1 cellular context compared by ENCODE assay signal in the genomic region with DNA sequence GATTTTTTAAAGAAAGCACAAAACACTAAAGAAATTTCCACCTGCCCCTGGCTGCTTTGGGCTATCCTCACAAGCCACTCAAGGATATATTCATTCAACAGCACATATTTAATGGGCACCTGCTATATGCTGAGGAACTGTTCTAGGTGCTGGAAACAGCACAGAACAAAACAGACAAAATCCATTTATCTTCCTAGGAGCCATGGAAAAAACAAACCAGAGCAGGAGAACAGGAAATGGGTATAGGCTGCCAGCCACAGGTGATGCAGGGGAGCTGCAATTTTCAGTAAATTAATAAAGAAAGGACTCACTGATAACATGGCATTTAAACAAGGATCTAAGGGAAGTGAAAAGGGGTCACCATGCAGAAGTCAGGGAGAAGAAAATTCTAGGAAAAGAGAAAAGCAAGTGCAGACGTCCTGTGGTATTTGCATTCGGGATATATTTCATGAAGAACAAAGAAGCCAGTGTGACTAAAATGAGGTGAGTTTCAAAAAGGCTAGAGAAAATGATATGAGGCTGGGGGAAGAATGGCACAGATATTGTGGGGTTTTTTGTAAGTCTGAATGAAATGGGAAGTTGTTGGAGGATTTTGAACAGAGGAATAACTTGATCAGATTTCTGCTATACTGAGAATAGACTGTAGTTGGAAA.
TF ChIP-seq lines count a peak whose summit lies in the region.

No MANE protein-coding gene starts in this region.

TF ChIP-seq in WTC11, 78 proteins besides CTCF, POLR2A, EP300 and RAD21 (continued from another document):
- TF ChIP-seq, protein P1, sequence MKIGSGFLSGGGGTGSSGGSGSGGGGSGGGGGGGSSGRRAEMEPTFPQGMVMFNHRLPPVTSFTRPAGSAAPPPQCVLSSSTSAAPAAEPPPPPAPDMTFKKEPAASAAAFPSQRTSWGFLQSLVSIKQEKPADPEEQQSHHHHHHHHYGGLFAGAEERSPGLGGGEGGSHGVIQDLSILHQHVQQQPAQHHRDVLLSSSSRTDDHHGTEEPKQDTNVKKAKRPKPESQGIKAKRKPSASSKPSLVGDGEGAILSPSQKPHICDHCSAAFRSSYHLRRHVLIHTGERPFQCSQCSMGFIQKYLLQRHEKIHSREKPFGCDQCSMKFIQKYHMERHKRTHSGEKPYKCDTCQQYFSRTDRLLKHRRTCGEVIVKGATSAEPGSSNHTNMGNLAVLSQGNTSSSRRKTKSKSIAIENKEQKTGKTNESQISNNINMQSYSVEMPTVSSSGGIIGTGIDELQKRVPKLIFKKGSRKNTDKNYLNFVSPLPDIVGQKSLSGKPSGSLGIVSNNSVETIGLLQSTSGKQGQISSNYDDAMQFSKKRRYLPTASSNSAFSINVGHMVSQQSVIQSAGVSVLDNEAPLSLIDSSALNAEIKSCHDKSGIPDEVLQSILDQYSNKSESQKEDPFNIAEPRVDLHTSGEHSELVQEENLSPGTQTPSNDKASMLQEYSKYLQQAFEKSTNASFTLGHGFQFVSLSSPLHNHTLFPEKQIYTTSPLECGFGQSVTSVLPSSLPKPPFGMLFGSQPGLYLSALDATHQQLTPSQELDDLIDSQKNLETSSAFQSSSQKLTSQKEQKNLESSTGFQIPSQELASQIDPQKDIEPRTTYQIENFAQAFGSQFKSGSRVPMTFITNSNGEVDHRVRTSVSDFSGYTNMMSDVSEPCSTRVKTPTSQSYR (CRISPR knock-in tag; IDR thresholded peaks at IDR 0.05), result no peak
- no peak for TF ChIP-seq SMAD4 (CRISPR knock-in tag; IDR thresholded peaks at IDR 0.05)
